ENCODE assay signal across 6 cellular contexts in genomic region chrX:56530011-56530410, GRCh38.
"Had no signal": no experiment of that assay in that cellular context is flagged by ENCODE, and none has a peak within 500 bp of the region (broad histone marks: within the 10 kb centered on the region; RNA-seq: fewer than 3 reads in every experiment).

No MANE protein-coding gene starts in this region.

- DNase-seq: IMR-90, KBM-7 had no signal

- H3K27ac Mint-ChIP-seq: IgD-negative memory B cell had no signal

- FAIRE-seq: HTR-8/SVneo, K562 had no signal

- H3K4me3 ChIP-seq: K562 had no signal

- H3K36me3 Mint-ChIP-seq: IgD-negative memory B cell had no signal

- H3K4me3 Mint-ChIP-seq: IgD-negative memory B cell had no signal

- H3K27ac ChIP-seq: HL-60 had no signal

- ATAC-seq: K562 had no signal

- H3K4me1 Mint-ChIP-seq: IgD-negative memory B cell had no signal
